ENCODE assay signal across 1 cellular context in the genomic region with DNA sequence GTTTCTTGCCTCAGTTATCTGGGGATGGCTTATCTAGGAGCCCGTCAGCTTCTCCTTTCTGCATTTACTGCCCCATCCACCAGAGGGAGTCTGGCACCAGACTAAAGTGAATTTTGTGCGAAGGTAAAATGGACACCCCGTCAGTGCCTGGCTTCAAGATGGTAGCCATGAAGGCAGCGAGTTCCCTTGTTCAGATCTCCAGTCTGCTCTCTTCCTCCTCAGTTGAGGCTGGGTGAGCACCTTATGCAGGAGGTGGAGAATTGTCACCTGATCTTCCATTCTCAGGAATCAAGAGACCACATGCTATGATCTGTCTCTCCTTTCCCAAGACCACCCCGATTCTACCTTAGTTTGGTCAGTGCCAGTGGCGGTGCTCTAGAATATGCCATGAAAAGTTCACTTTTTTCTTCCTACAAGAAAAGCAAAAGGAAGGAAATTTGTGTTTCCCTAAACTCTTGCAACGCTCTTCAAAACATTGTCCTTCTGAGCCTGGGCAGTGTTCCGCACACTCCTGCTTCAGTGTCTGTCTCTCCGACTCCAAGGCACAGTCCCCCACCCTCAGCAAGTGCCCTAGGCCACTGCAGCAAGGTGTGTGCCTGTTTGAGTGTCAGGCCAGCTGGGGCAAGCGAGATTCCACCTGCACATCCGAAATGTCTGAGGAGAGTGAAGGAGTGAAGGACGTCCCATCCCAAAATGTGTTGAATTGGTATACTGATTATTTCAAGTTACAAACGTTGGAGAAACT.
TF ChIP-seq lines count a peak whose summit lies in the region.

No MANE protein-coding gene starts in this region.

TF ChIP-seq in HepG2, 621 proteins besides CTCF, POLR2A, EP300 and RAD21 (continued from another document):
- TF ChIP-seq, protein P1, sequence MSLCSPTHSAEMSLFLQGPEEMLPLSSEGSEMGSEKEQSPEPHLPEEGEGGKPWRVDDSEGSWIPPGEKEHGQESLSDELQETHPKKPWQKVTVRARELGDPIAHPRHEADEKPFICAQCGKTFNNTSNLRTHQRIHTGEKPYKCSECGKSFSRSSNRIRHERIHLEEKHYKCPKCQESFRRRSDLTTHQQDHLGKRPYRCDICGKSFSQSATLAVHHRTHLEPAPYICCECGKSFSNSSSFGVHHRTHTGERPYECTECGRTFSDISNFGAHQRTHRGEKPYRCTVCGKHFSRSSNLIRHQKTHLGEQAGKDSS (CRISPR knock-in tag; IDR thresholded peaks at IDR 0.05; ENCODE audit: borderline replicate concordance, low read depth), result no peak
- peak; percentile 86 for TF ChIP-seq YY1 (IDR thresholded peaks at IDR 0.05; ENCODE audit: insufficient read depth, insufficient replicate concordance, low read depth, low read length)
